8 cellular contexts compared by ENCODE assay signal in the genomic region with DNA sequence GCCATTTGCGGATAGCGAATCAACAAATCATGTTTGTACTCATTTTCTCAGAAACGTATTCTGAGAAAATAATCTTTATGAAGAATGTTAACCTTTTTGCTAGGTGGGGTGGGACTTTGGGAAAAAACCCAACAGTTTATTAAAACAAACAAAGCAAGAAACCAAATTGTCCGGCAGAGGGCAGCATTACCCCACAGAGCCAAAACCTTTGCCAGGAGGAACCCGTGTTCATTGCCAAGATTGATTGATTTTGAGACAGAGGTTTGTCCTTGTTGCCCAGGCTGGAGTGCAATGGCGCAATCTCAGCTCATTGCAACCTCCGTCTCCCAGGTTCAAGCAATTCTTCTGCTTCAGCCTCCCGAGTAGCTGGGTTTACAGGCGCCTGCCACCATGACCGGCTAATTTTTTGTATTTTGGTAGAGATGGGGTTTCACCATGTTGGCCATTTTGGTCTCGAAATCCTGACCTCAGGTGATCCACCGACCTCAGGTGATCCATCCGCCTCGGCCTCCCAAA.
DNase-seq lines count a peak whose midpoint lies in the region; ATAC-seq, FAIRE-seq and TF ChIP-seq lines count a peak whose summit lies in the region.

No MANE protein-coding gene starts in this region.

- no peak for FAIRE-seq in A549 (lab: Jason Lieb, UNC)

- H3K9me3 ChIP-seq in A549 = no peaks in the 10 kb centered on the region

- DNase-seq in A549 (ENCODE audit: low read depth in 1 of 2, low spot score in 1 of 2) (peak; percentile 75 to 84), GM19240 (ENCODE audit: insufficient read length, low spot score) (peak; percentile 29), NCI-H2227 (lab: John Stamatoyannopoulos, UW; ENCODE audit: unreplicated experiment) (peak; percentile 89), caudate nucleus (lab: John Stamatoyannopoulos, UW) (peak in 49 of 61 donors; percentile 2 to 77 (median 44)), kidney glomerular epithelial cell (lab: John Stamatoyannopoulos, UW) (peak; percentile 41)
- peak; percentile 75 for DNase-seq in stimulated activated CD4-positive, alpha-beta T cell treated with anti-CD3 and anti-CD28 coated beads, Interleukin-4, amount 100 ng/mL, for 1 hour

- no peak for TF ChIP-seq EP300 in A549 (IDR thresholded peaks at IDR 0.05)

- no peaks in the 10 kb centered on the region for H3K4me1 ChIP-seq in A549

- 18% methylated on average over 14 of the region's 14 CpGs for WGBS in A549 (ENCODE audit: missing lambda C conversion rate)

- peak overlapping the region; percentile 39 for H3K4me3 ChIP-seq in A549
- H3K4me3 ChIP-seq in WI38 (ENCODE audit: low read depth, low read length) = no peak overlapping the region

- ATAC-seq in A549 (peak; percentile 81 to 90), GM18520 (IDR thresholded peaks at IDR 0.05; ENCODE audit: unreplicated experiment) (no peak)

- TF ChIP-seq POLR2A in A549 (IDR thresholded peaks at IDR 0.05; ENCODE audit: low read length) = no peak

- peak overlapping the region; percentile 48 to 68; a peak in 3 of 6 replicates for H3K27ac ChIP-seq in A549
- H3K27ac ChIP-seq in caudate nucleus (ENCODE audit: low read depth, low read length) = no peak overlapping the region

- TF ChIP-seq CTCF in A549 (IDR thresholded peaks at IDR 0.05) (peak; percentile 94), WI38 (IDR thresholded peaks at IDR 0.05; ENCODE audit: low read depth, low read length) (peak; percentile 56)

- CTCF ChIA-PET in A549 (lab: Yijun Ruan, JAX) = interaction anchor here (0.6 to 3.5 kb wide), 71 partner anchors 8 to 1889 kb away, joined by 3 to 60 read pairs (median 4); a partner anchor contains a TSS

- H3K4me2 ChIP-seq in A549 = peak overlapping the region; percentile 76

- POLR2A ChIA-PET in A549 (lab: Yijun Ruan, JAX) = interaction anchor here (0.6 kb wide), 1 partner anchor 258 kb away, joined by 16 read pairs; a partner anchor contains a TSS

- TF ChIP-seq RAD21 in A549 (conservative IDR thresholded peaks at IDR 0.05 in 1 of 2, IDR thresholded peaks at IDR 0.05 in 1 of 2) = peak; percentile 96 to 97

TF ChIP-seq in A549, 52 proteins besides CTCF, POLR2A, EP300 and RAD21:
- TF ChIP-seq EHMT2 (IDR thresholded peaks at IDR 0.05; ENCODE audit: low read depth) (no peak), ZNF302 (CRISPR knock-in tag; IDR thresholded peaks at IDR 0.05) (no peak), HOXB13 (CRISPR knock-in tag; IDR thresholded peaks at IDR 0.05; ENCODE audit: low read depth) (0 out of 2 replicates have a peak, but pooled peaks have one; percentile 15), HOXB5 (CRISPR knock-in tag; IDR thresholded peaks at IDR 0.05) (peak; percentile 66; the same call in 1 of the 2 replicates), KDM5A (IDR thresholded peaks at IDR 0.05) (peak; percentile 61; the same call in 1 of the 2 replicates), SMC3 (IDR thresholded peaks at IDR 0.05) (peak; percentile 89)

Comparison
In these comparisons a context has a peak if more than half of its experiments do, and no peak if none do; other contexts are left out.
1. DNase-seq: peak in every context shown above with its lines; median percentile 89 in NCI-H2227; 80 in A549; 75 in stimulated activated CD4-positive, alpha-beta T cell treated with anti-CD3 and anti-CD28 coated beads, Interleukin-4, amount 100 ng/mL, for 1 hour; 44 in caudate nucleus; 41 in kidney glomerular epithelial cell; 29 in GM19240.